Comparison of ENCODE assay signal across 24 cellular contexts in genomic region chr1:176815621-176816020, GRCh38.
"Had no signal": no experiment of that assay in that cellular context is flagged by ENCODE, and none has a peak within 500 bp of the region (broad histone marks: within the 10 kb centered on the region; RNA-seq: fewer than 3 reads in every experiment).

No MANE protein-coding gene starts in this region.

- H3K27me3 ChIP-seq: ovary, right atrium auricular region, right lobe of liver, stomach, testis, thyroid gland, transverse colon, upper lobe of right lung had no signal

- H3K4me3 ChIP-seq: left ventricle myocardium inferior, lung, mucosa of descending colon, ovary, right atrium auricular region, right lobe of liver, smooth muscle cell, stomach, testis, thyroid gland, transverse colon, upper lobe of right lung had no signal

- H3K27ac ChIP-seq: left ventricle myocardium inferior, ovary, right atrium auricular region, right lobe of liver, stomach, testis, thyroid gland, transverse colon, upper lobe of right lung had no signal

- H3K36me3 Mint-ChIP-seq: natural killer cell treated with Interleukin-12 subunit alpha and Interleukin-12 subunit beta and Interleukin-15 and Interleukin-18, amount 100 ng/mL, for 72 hours; stimulated activated memory B cell treated with anti-CD40 and anti-IgM and Interleukin-4, amounts not matched to agents 10 μg/mL and 1 μg/mL and 100 μg/mL, for 72 hours had no signal

- H3K4me1 Mint-ChIP-seq: naive thymus-derived CD4-positive, alpha-beta T cell; stimulated activated memory B cell treated with anti-CD40 and anti-IgM and Interleukin-4, amounts not matched to agents 10 μg/mL and 1 μg/mL and 100 μg/mL, for 72 hours had no signal

- ATAC-seq: mucosa of descending colon; naive thymus-derived CD4-positive, alpha-beta T cell; natural killer cell treated with Interleukin-12 subunit alpha and Interleukin-12 subunit beta and Interleukin-15 and Interleukin-18, amount 100 ng/mL, for 72 hours; right lobe of liver; stimulated activated memory B cell treated with anti-CD40 and anti-IgM and Interleukin-4, amounts not matched to agents 10 μg/mL and 1 μg/mL and 100 μg/mL, for 72 hours; stimulated activated naive CD8-positive, alpha-beta T cell treated with anti-CD3 and anti-CD28 coated beads, Interleukin-15, Interleukin-2, amounts not matched to agents 100 U/mL and 50 U/mL, for 24 hours; upper lobe of right lung had no signal

- H3K4me1 ChIP-seq: left ventricle myocardium inferior, right atrium auricular region, right lobe of liver, stomach, testis, thyroid gland, transverse colon, upper lobe of right lung had no signal

- H3K4me3 Mint-ChIP-seq: naive thymus-derived CD4-positive, alpha-beta T cell; natural killer cell treated with Interleukin-12 subunit alpha and Interleukin-12 subunit beta and Interleukin-15 and Interleukin-18, amount 100 ng/mL, for 72 hours; stimulated activated memory B cell treated with anti-CD40 and anti-IgM and Interleukin-4, amounts not matched to agents 10 μg/mL and 1 μg/mL and 100 μg/mL, for 72 hours had no signal

- H3K27me3 Mint-ChIP-seq: progenitor cell of endocrine pancreas; stimulated activated memory B cell treated with anti-CD40 and anti-IgM and Interleukin-4, amounts not matched to agents 10 μg/mL and 1 μg/mL and 100 μg/mL, for 72 hours had no signal

- H3K9me3 ChIP-seq: left ventricle myocardium inferior, mucosa of descending colon, ovary, right atrium auricular region, right lobe of liver, stomach, testis, thyroid gland, transverse colon, upper lobe of right lung had no signal

- H3K4me2 ChIP-seq: smooth muscle cell had no signal

- DNase-seq: hypothalamus; islet precursor cell; left ventricle myocardium inferior; midbrain; mucosa of descending colon; naive thymus-derived CD4-positive, alpha-beta T cell; ovary; right lobe of liver; stimulated activated CD4-positive, alpha-beta T cell treated with anti-CD3 and anti-CD28 coated beads, Interleukin-1b, Interleukin-23, amount 100 ng/mL, for 48 hours; stimulated activated CD4-positive, alpha-beta T cell treated with anti-CD3 and anti-CD28 coated beads, Interleukin-2, amount 100 ng/mL, for 48 hours; stimulated activated CD4-positive, alpha-beta T cell treated with anti-CD3 and anti-CD28 coated beads, Interleukin-4, amount 100 ng/mL, for 4 hours; stimulated activated CD8-positive, alpha-beta memory T cell treated with anti-CD3 and anti-CD28 coated beads, Interleukin-4, amount 100 ng/mL, for 48 hours; stimulated activated naive CD8-positive, alpha-beta T cell treated with anti-CD3 and anti-CD28 coated beads, Interleukin-15, Interleukin-2, amounts not matched to agents 100 U/mL and 50 U/mL, for 24 hours; stomach; testis; thyroid gland; transverse colon; upper lobe of right lung had no signal

- H3K27ac Mint-ChIP-seq: naive thymus-derived CD4-positive, alpha-beta T cell; natural killer cell treated with Interleukin-12 subunit alpha and Interleukin-12 subunit beta and Interleukin-15 and Interleukin-18, amount 100 ng/mL, for 72 hours; progenitor cell of endocrine pancreas; stimulated activated memory B cell treated with anti-CD40 and anti-IgM and Interleukin-4, amounts not matched to agents 10 μg/mL and 1 μg/mL and 100 μg/mL, for 72 hours had no signal

- H3K36me3 ChIP-seq: left ventricle myocardium inferior, ovary, right atrium auricular region, right lobe of liver, stomach, thyroid gland, transverse colon, upper lobe of right lung had no signal
